Comparison of ENCODE assay signal across 8 cellular contexts in the genomic region with DNA sequence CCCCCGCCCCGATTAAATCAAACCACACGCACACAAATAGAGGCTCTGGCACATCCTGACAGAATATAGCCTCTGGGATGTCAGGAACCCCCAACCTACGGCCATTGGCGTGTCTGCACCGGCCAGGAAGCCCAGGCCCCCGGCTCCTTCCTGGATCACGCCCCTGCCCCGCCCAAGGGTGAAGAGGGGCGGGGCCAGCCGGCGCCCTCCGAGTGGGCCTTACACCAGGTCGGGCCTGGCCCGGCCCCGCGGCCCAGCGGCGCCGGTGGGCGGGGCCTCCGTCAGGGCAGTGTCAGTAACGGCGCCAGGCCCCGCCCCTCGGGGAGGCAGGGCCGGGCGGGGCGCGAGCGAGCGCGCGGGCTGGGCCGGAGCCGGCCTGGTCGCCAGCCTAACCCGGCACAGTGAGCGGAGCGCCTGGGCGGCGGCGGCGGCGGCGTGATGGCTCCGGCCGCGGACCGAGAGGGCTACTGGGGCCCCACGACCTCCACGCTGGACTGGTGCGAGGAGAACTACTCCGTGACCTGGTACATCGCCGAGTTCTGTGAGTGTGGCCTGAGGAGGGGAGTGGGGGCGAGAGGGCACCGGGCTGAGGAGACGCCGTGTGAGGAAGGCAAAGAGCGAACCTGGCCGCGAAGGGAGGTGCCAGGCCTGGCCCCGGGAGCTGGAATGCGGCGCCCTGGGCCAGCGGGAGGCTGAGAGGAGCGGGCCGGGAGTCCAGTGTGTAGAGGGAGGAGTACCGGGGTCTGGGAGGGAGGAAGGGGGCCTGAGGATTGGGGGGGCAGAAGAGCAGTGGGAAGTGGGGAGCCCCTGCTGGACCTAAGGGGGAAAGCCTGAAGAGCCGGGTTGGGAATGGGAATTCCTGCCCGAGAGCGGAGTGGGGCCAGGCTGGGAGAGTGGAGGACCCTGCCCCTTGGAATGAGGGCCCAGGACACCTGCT. TPM values are rescaled to one million over a fixed set of nuclear protein-coding genes. Genes with fewer than 3 reads are reported as not detected.
DNase-seq lines count a peak whose midpoint lies in the region; ATAC-seq and TF ChIP-seq lines count a peak whose summit lies in the region.

A gene (plus strand): TSS at position 380 of the 937 bp plus-strand sequence. CDS start 59 bp downstream, at position 439.

- DNase-seq in NCI-H1092 treated with DMSO at 0.1 percent for 48 hours (lab: John Stamatoyannopoulos, UW) (peak; percentile 87), SW480 (ENCODE audit: low spot score) (peak; percentile 87), heart left ventricle (peak; percentile 93 to 97 (median 94)), progenitor cell of endocrine pancreas (ENCODE audit: low spot score, unreplicated experiment) (peak; percentile 89), upper lobe of right lung (peak; percentile 97)
- peak; percentile 91 for DNase-seq in activated naive CD8-positive, alpha-beta T cell treated with anti-CD3 and anti-CD28 coated beads, Interleukin-2, amount 50 U/mL, for 24 hours

- peak within 1 kb of the TSS; percentile 83 for H3K4me3 ChIP-seq in GM12875 (ENCODE audit: low read depth, low read length)
- peak within 1 kb of the TSS; percentile 48 to 98 (median 80) for H3K4me3 ChIP-seq in heart left ventricle
- peak within 1 kb of the TSS; percentile 82 for H3K4me3 ChIP-seq in upper lobe of right lung

- H3K27ac ChIP-seq in heart left ventricle (peak within 1 kb of the TSS; percentile 54 to 93 (median 88)), upper lobe of right lung (peak within 1 kb of the TSS; percentile 94)

- H3K9me3 Mint-ChIP-seq in activated naive CD8-positive, alpha-beta T cell treated with anti-CD3 and anti-CD28 coated beads, Interleukin-2, amount 50 U/mL, for 24 hours: no peaks in the 10 kb centered on the region
- no peaks in the 10 kb centered on the region for H3K9me3 Mint-ChIP-seq in progenitor cell of endocrine pancreas (ENCODE audit: low read depth)

- intact Hi-C loops in heart left ventricle (cut with DNase I) (loop anchor here in 4 of 10 donors (5.0 to 10.0 kb wide), 5 partner anchors 46 to 56 kb away; no protein-coding TSS in a partner anchor), upper lobe of right lung (cut with DNase I) (loop anchor here (10.0 kb wide), 1 partner anchor 46 kb away; no protein-coding TSS in a partner anchor)

- peak within 1 kb of the TSS; percentile 90 for H3K4me3 Mint-ChIP-seq in activated naive CD8-positive, alpha-beta T cell treated with anti-CD3 and anti-CD28 coated beads, Interleukin-2, amount 50 U/mL, for 24 hours
- H3K4me3 Mint-ChIP-seq in progenitor cell of endocrine pancreas (ENCODE audit: low read depth): peak within 1 kb of the TSS; percentile 90

- peaks cover 23% of the 10 kb centered on the region for H3K4me1 Mint-ChIP-seq in activated naive CD8-positive, alpha-beta T cell treated with anti-CD3 and anti-CD28 coated beads, Interleukin-2, amount 50 U/mL, for 24 hours
- H3K4me1 Mint-ChIP-seq in progenitor cell of endocrine pancreas (ENCODE audit: low read depth): peaks cover 9% of the 10 kb centered on the region

- H3K4me1 ChIP-seq in heart left ventricle (peaks cover 0 to 70% (median 16%) of the 10 kb centered on the region in 12 donors), upper lobe of right lung (peaks cover 34% of the 10 kb centered on the region)

- H3K27me3 ChIP-seq in heart left ventricle: no peaks in the 10 kb centered on the region
- no peaks in the 10 kb centered on the region for H3K27me3 ChIP-seq in upper lobe of right lung

- peak; percentile 98 for ATAC-seq in HG02642 (IDR thresholded peaks at IDR 0.05; ENCODE audit: poor library complexity, unreplicated experiment)
- peak; percentile 98 for ATAC-seq in activated naive CD8-positive, alpha-beta T cell treated with anti-CD3 and anti-CD28 coated beads, Interleukin-2, amount 50 U/mL, for 24 hours
- peak; percentile 95 to 100 (median 98) for ATAC-seq in heart left ventricle
- peak; percentile 99 for ATAC-seq in upper lobe of right lung

- no peaks in the 10 kb centered on the region for H3K27me3 Mint-ChIP-seq in activated naive CD8-positive, alpha-beta T cell treated with anti-CD3 and anti-CD28 coated beads, Interleukin-2, amount 50 U/mL, for 24 hours
- no peaks in the 10 kb centered on the region for H3K27me3 Mint-ChIP-seq in progenitor cell of endocrine pancreas

- peak; percentile 72 to 85 for TF ChIP-seq POLR2A in heart left ventricle (IDR thresholded peaks at IDR 0.05)

- WGBS in heart left ventricle, 4 donors: 1% methylated on average over 51 to 73 of the region's 73 CpGs

- TF ChIP-seq CTCF in GM12875 (IDR thresholded peaks at IDR 0.05; ENCODE audit: borderline replicate concordance, insufficient read depth, low read depth, low read length) (no peak), heart left ventricle (IDR thresholded peaks at IDR 0.05) (peak in 4 of 12 donors; percentile 5 to 18 (median 10)), progenitor cell of endocrine pancreas (IDR thresholded peaks at IDR 0.05; ENCODE audit: unreplicated experiment) (peak; percentile 37), upper lobe of right lung (IDR thresholded peaks at IDR 0.05) (peak; percentile 26)

- H3K27ac Mint-ChIP-seq in activated naive CD8-positive, alpha-beta T cell treated with anti-CD3 and anti-CD28 coated beads, Interleukin-2, amount 50 U/mL, for 24 hours: peak within 1 kb of the TSS; percentile 85
- peak within 1 kb of the TSS; percentile 96 for H3K27ac Mint-ChIP-seq in progenitor cell of endocrine pancreas

- H3K36me3 Mint-ChIP-seq in activated naive CD8-positive, alpha-beta T cell treated with anti-CD3 and anti-CD28 coated beads, Interleukin-2, amount 50 U/mL, for 24 hours (ENCODE audit: low read depth): peaks cover 3% of the 10 kb centered on the region
- H3K36me3 Mint-ChIP-seq in progenitor cell of endocrine pancreas (ENCODE audit: insufficient read depth): no peaks in the 10 kb centered on the region

- H3K9me3 ChIP-seq in heart left ventricle: no peaks in the 10 kb centered on the region
- H3K9me3 ChIP-seq in upper lobe of right lung: no peaks in the 10 kb centered on the region

- H3K36me3 ChIP-seq in heart left ventricle (no peaks in the 10 kb centered on the region), upper lobe of right lung (no peaks in the 10 kb centered on the region)

RNA-seq across cellular contexts. Expression of the gene that starts here (rescaled TPM):
- total RNA-seq in heart left ventricle (10 to 100 TPM in 5 of 9 donors, 1 to 10 TPM in 4; 4.8 to 17.0 (median 12.8) TPM), progenitor cell of endocrine pancreas (14.7 and 22.3 TPM in 2 replicates), upper lobe of right lung (42.2 TPM)
- polyA plus RNA-seq in heart left ventricle: 1 to 10 TPM; 3.2 to 5.9 TPM

Comparison
In these comparisons a context has a peak if more than half of its experiments do, and no peak if none do; other contexts are left out.
1. Peak in every context shown above with its lines: DNase-seq, ATAC-seq, H3K4me3 ChIP-seq and H3K27ac ChIP-seq.